1 cellular context compared by ENCODE assay signal in the genomic region with DNA sequence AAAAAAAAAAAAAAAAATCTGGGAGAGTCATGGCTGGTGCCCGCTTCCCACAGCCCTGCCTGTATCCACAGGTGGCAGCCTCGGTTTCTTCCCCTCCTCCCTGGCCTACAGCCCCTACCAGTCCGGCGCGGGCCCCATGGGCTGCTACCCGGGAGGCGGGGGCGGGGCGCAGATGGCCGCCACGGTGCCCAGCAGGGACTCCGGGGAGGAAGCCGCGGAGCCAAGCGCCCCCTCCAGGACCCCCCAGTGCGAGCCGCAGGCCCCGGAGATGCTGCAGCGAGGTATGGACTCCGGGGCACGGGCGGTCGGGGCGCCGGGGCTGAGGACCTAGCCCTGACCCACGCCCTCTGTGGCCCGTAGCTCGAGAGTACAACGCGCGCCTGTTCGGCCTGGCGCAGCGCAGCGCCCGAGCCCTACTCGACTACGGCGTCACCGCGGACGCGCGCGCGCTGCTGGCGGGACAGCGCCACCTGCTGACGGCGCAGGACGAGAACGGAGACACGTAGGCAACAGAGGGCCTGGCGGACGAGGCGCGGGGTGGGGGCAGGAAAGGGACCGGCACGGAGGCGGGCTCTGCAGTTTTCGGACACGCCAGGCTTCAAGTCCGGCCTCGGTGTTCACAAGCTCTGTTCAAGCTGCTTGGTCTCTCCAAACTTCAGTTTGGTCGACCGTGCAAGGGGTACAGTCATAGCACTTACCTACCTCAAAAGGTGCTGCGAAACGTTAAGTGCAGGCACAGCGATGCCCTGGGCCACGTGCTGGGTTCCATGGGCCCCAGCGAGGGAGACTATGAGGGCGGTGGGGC.
TF ChIP-seq lines count a peak whose summit lies in the region.

No MANE protein-coding gene starts in this region.

TF ChIP-seq in HepG2, 621 proteins besides CTCF, POLR2A, EP300 and RAD21 (continued from another document and continues in another):
- TF ChIP-seq, protein P1, sequence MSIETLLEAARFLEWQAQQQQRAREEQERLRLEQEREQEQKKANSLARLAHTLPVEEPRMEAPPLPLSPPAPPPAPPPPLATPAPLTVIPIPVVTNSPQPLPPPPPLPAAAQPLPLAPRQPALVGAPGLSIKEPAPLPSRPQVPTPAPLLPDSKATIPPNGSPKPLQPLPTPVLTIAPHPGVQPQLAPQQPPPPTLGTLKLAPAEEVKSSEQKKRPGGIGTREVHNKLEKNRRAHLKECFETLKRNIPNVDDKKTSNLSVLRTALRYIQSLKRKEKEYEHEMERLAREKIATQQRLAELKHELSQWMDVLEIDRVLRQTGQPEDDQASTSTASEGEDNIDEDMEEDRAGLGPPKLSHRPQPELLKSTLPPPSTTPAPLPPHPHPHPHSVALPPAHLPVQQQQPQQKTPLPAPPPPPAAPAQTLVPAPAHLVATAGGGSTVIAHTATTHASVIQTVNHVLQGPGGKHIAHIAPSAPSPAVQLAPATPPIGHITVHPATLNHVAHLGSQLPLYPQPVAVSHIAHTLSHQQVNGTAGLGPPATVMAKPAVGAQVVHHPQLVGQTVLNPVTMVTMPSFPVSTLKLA (IDR thresholded peaks at IDR 0.05): no peak
- TF ChIP-seq ZNF124 (CRISPR knock-in tag; IDR thresholded peaks at IDR 0.05): 0 out of 2 replicates have a peak, but pooled peaks have one; percentile 71
- TF ChIP-seq, protein P2, sequence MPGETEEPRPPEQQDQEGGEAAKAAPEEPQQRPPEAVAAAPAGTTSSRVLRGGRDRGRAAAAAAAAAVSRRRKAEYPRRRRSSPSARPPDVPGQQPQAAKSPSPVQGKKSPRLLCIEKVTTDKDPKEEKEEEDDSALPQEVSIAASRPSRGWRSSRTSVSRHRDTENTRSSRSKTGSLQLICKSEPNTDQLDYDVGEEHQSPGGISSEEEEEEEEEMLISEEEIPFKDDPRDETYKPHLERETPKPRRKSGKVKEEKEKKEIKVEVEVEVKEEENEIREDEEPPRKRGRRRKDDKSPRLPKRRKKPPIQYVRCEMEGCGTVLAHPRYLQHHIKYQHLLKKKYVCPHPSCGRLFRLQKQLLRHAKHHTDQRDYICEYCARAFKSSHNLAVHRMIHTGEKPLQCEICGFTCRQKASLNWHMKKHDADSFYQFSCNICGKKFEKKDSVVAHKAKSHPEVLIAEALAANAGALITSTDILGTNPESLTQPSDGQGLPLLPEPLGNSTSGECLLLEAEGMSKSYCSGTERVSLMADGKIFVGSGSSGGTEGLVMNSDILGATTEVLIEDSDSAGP (CRISPR knock-in tag; IDR thresholded peaks at IDR 0.05; ENCODE audit: borderline replicate concordance): peak; percentile 96
- TF ChIP-seq, protein P3, sequence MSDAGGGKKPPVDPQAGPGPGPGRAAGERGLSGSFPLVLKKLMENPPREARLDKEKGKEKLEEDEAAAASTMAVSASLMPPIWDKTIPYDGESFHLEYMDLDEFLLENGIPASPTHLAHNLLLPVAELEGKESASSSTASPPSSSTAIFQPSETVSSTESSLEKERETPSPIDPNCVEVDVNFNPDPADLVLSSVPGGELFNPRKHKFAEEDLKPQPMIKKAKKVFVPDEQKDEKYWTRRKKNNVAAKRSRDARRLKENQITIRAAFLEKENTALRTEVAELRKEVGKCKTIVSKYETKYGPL (CRISPR knock-in tag; IDR thresholded peaks at IDR 0.05): no peak
- TF ChIP-seq CREM (IDR thresholded peaks at IDR 0.05): no peak; the same call in 1 of the 2 replicates
- peak; percentile 63; the same call in 1 of the 2 replicates for TF ChIP-seq CREM (CRISPR knock-in tag; IDR thresholded peaks at IDR 0.05)
- TF ChIP-seq ZNF850 (CRISPR knock-in tag; conservative IDR thresholded peaks at IDR 0.05): no peak
- TF ChIP-seq SIN3A (IDR thresholded peaks at IDR 0.05; ENCODE audit: borderline replicate concordance, low read depth, low read length): peak; percentile 53; the same call in 1 of the 2 replicates
- TF ChIP-seq SAFB2 (CRISPR knock-in tag; IDR thresholded peaks at IDR 0.05; ENCODE audit: borderline replicate concordance, low read depth): peak; percentile 94
- no peak; the same call in 1 of the 2 replicates for TF ChIP-seq IRX3 (CRISPR knock-in tag; IDR thresholded peaks at IDR 0.05; ENCODE audit: borderline replicate concordance, low read depth)
- TF ChIP-seq EED (CRISPR knock-in tag; IDR thresholded peaks at IDR 0.05): peak; percentile 51; the same call in 1 of the 2 replicates
- TF ChIP-seq SMYD3 (CRISPR knock-in tag; IDR thresholded peaks at IDR 0.05): no peak
- TF ChIP-seq HCFC1 (IDR thresholded peaks at IDR 0.05; ENCODE audit: low read depth, low read length): no peak
- TF ChIP-seq TCF7L2 (IDR thresholded peaks at IDR 0.05; ENCODE audit: low read depth, low read length): no peak
- peak; percentile 52; the same call in 1 of the 2 replicates for TF ChIP-seq MEIS2 (CRISPR knock-in tag; IDR thresholded peaks at IDR 0.05)
- no peak for TF ChIP-seq ZFP82 (CRISPR knock-in tag; IDR thresholded peaks at IDR 0.05; ENCODE audit: borderline replicate concordance)
- peak; percentile 25; the same call in 1 of the 2 replicates for TF ChIP-seq ZNF430 (CRISPR knock-in tag; IDR thresholded peaks at IDR 0.05)
- TF ChIP-seq, protein P4, sequence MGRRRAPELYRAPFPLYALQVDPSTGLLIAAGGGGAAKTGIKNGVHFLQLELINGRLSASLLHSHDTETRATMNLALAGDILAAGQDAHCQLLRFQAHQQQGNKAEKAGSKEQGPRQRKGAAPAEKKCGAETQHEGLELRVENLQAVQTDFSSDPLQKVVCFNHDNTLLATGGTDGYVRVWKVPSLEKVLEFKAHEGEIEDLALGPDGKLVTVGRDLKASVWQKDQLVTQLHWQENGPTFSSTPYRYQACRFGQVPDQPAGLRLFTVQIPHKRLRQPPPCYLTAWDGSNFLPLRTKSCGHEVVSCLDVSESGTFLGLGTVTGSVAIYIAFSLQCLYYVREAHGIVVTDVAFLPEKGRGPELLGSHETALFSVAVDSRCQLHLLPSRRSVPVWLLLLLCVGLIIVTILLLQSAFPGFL (CRISPR knock-in tag; IDR thresholded peaks at IDR 0.05): no peak
- no peak for TF ChIP-seq ZNF83 (CRISPR knock-in tag; IDR thresholded peaks at IDR 0.05; ENCODE audit: borderline replicate concordance)
- no peak; the same call in 1 of the 2 replicates for TF ChIP-seq ZNF605 (CRISPR knock-in tag; IDR thresholded peaks at IDR 0.05)
- TF ChIP-seq IKZF1 (IDR thresholded peaks at IDR 0.05): no peak
- TF ChIP-seq GTF3A (CRISPR knock-in tag; conservative IDR thresholded peaks at IDR 0.05): no peak
- TF ChIP-seq ZNF451 (CRISPR knock-in tag; IDR thresholded peaks at IDR 0.05): 0 out of 2 replicates have a peak, but pooled peaks have one; percentile 37
- TF ChIP-seq FLYWCH1 (CRISPR knock-in tag; IDR thresholded peaks at IDR 0.05): no peak
- peak; percentile 65; the same call in 1 of the 2 replicates for TF ChIP-seq ZFP36L2 (CRISPR knock-in tag; IDR thresholded peaks at IDR 0.05)
- TF ChIP-seq PHF5A (CRISPR knock-in tag; IDR thresholded peaks at IDR 0.05; ENCODE audit: low read depth, unreplicated experiment): peak; percentile 80
- TF ChIP-seq, protein P5, sequence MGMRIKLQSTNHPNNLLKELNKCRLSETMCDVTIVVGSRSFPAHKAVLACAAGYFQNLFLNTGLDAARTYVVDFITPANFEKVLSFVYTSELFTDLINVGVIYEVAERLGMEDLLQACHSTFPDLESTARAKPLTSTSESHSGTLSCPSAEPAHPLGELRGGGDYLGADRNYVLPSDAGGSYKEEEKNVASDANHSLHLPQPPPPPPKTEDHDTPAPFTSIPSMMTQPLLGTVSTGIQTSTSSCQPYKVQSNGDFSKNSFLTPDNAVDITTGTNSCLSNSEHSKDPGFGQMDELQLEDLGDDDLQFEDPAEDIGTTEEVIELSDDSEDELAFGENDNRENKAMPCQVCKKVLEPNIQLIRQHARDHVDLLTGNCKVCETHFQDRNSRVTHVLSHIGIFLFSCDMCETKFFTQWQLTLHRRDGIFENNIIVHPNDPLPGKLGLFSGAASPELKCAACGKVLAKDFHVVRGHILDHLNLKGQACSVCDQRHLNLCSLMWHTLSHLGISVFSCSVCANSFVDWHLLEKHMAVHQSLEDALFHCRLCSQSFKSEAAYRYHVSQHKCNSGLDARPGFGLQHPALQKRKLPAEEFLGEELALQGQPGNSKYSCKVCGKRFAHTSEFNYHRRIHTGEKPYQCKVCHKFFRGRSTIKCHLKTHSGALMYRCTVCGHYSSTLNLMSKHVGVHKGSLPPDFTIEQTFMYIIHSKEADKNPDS (CRISPR knock-in tag; IDR thresholded peaks at IDR 0.05): no peak
- TF ChIP-seq ZSCAN29 (CRISPR knock-in tag; conservative IDR thresholded peaks at IDR 0.05): no peak
- TF ChIP-seq, protein P6, sequence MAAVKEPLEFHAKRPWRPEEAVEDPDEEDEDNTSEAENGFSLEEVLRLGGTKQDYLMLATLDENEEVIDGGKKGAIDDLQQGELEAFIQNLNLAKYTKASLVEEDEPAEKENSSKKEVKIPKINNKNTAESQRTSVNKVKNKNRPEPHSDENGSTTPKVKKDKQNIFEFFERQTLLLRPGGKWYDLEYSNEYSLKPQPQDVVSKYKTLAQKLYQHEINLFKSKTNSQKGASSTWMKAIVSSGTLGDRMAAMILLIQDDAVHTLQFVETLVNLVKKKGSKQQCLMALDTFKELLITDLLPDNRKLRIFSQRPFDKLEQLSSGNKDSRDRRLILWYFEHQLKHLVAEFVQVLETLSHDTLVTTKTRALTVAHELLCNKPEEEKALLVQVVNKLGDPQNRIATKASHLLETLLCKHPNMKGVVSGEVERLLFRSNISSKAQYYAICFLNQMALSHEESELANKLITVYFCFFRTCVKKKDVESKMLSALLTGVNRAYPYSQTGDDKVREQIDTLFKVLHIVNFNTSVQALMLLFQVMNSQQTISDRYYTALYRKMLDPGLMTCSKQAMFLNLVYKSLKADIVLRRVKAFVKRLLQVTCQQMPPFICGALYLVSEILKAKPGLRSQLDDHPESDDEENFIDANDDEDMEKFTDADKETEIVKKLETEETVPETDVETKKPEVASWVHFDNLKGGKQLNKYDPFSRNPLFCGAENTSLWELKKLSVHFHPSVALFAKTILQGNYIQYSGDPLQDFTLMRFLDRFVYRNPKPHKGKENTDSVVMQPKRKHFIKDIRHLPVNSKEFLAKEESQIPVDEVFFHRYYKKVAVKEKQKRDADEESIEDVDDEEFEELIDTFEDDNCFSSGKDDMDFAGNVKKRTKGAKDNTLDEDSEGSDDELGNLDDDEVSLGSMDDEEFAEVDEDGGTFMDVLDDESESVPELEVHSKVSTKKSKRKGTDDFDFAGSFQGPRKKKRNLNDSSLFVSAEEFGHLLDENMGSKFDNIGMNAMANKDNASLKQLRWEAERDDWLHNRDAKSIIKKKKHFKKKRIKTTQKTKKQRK (IDR thresholded peaks at IDR 0.05; ENCODE audit: low read length): no peak
- TF ChIP-seq RARA (CRISPR knock-in tag; IDR thresholded peaks at IDR 0.05): 0 out of 2 replicates have a peak, but pooled peaks have one; percentile 52
- TF ChIP-seq, protein P7, sequence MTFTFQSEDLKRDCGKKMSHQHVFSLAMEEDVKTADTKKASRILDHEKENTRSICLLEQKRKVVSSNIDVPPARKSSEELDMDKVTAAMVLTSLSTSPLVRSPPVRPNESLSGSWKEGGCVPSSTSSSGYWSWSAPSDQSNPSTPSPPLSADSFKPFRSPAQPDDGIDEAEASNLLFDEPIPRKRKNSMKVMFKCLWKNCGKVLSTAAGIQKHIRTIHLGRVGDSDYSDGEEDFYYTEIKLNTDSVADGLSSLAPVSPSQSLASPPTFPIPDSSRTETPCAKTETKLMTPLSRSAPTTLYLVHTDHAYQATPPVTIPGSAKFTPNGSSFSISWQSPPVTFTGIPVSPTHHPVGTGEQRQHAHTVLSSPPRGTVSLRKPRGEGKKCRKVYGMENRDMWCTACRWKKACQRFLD (CRISPR knock-in tag; IDR thresholded peaks at IDR 0.05; ENCODE audit: borderline replicate concordance): no peak
- peak; percentile 76 for TF ChIP-seq ZNF768 (CRISPR knock-in tag; IDR thresholded peaks at IDR 0.05)
- TF ChIP-seq SRSF1 (optimal IDR thresholded peaks at IDR 0.05; ENCODE audit: low read depth, low read length): no peak
- TF ChIP-seq MIER2 (CRISPR knock-in tag; IDR thresholded peaks at IDR 0.05): peak; percentile 87; the same call in 1 of the 2 replicates
- peak; percentile 76 for TF ChIP-seq ZMYM4 (CRISPR knock-in tag; IDR thresholded peaks at IDR 0.05)
- peak; percentile 79; the same call in 1 of the 2 replicates for TF ChIP-seq ZBTB38 (CRISPR knock-in tag; IDR thresholded peaks at IDR 0.05)
- TF ChIP-seq ETV5 (CRISPR knock-in tag; IDR thresholded peaks at IDR 0.05; ENCODE audit: borderline replicate concordance): peak; percentile 68
- TF ChIP-seq ZNF782 (CRISPR knock-in tag; IDR thresholded peaks at IDR 0.05; ENCODE audit: borderline replicate concordance): no peak
- TF ChIP-seq RXRB (CRISPR knock-in tag; IDR thresholded peaks at IDR 0.05; ENCODE audit: borderline replicate concordance): peak; percentile 69; the same call in 1 of the 2 replicates
- peak; percentile 65 for TF ChIP-seq POLR2AphosphoS5 (IDR thresholded peaks at IDR 0.05; ENCODE audit: low read depth, low read length)
- TF ChIP-seq MTA1 (CRISPR knock-in tag; IDR thresholded peaks at IDR 0.05; ENCODE audit: borderline replicate concordance): 0 out of 2 replicates have a peak, but pooled peaks have one; percentile 38
- TF ChIP-seq, protein P8, sequence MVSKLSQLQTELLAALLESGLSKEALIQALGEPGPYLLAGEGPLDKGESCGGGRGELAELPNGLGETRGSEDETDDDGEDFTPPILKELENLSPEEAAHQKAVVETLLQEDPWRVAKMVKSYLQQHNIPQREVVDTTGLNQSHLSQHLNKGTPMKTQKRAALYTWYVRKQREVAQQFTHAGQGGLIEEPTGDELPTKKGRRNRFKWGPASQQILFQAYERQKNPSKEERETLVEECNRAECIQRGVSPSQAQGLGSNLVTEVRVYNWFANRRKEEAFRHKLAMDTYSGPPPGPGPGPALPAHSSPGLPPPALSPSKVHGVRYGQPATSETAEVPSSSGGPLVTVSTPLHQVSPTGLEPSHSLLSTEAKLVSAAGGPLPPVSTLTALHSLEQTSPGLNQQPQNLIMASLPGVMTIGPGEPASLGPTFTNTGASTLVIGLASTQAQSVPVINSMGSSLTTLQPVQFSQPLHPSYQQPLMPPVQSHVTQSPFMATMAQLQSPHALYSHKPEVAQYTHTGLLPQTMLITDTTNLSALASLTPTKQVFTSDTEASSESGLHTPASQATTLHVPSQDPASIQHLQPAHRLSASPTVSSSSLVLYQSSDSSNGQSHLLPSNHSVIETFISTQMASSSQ (IDR thresholded peaks at IDR 0.05; ENCODE audit: low read depth): no peak
- TF ChIP-seq, protein P8 (CRISPR knock-in tag; IDR thresholded peaks at IDR 0.05; ENCODE audit: borderline replicate concordance): 0 out of 2 replicates have a peak, but pooled peaks have one; percentile 50
- TF ChIP-seq ZNF121 (CRISPR knock-in tag; IDR thresholded peaks at IDR 0.05): peak; percentile 60
